ENCODE assay signal across 17 cellular contexts in the genomic region with DNA sequence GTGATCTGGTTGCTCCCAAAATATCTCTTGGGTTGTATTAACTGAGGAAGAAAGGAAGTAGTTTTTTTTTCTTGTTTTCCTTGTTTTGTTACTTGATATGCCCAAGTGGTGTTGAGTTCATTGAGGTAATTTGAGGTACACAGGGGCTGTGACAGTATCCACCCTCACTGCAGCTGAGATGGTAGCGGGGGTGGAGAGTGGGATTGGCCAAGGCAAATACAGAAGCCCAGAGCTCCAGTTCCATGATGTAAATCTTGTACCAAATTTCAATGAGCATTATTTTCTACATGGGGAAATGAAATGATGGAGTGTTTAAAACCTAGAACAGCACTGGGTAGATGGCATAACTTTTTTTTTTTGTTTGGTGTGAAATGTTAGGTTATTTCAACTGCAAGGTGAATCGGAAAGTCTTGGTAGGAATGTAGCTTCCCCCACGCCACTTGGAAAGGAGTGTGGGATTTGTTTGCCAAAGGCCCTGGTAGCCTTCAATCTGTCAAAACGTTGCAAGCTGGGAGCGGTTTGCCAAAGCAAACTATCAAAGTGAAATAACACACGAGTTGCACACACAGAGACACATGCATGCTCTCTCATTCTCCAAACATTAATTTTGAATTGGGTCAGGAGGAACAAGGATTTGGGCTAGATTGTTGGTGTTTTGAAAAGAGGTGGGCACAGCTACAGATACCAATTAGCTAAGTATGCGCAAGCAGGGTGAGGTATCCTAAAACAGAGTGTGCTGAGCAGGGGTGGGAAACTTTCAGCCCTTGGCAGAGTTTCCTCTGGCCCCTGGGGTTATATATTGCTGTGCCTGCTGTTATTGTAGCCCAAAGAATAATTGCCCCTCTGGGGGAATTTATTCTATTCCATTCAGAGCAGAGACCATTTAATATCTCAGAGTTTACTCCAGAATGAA. TPM values are rescaled to one million over a fixed set of nuclear protein-coding genes. Genes with fewer than 3 reads are reported as not detected.
DNase-seq lines count a peak whose midpoint lies in the region; ATAC-seq and TF ChIP-seq lines count a peak whose summit lies in the region.
"Had no signal": no experiment of that assay in that cellular context is flagged by ENCODE, and none has a peak within 500 bp of the region (broad histone marks: within the 10 kb centered on the region; RNA-seq: fewer than 3 reads in every experiment).

No MANE protein-coding gene starts in this region.

- no peak for TF ChIP-seq CTCF in fibroblast of the aortic adventitia (IDR thresholded peaks at IDR 0.05; ENCODE audit: insufficient read depth, low read length)

- intact Hi-C loops in Right ventricle myocardium inferior (cut with DNase I) (loop anchor here (5.0 kb wide), 2 partner anchors 47 to 187 kb away; no protein-coding TSS in a partner anchor), cardiac septum (cut with DNase I) (no loop called here)

- peak; percentile 71 for ATAC-seq in Right ventricle myocardium inferior
- ATAC-seq in HG02571 (IDR thresholded peaks at IDR 0.05; ENCODE audit: unreplicated experiment) = no peak
- ATAC-seq in GM18511 (IDR thresholded peaks at IDR 0.05; ENCODE audit: unreplicated experiment) = no peak

- no peak for DNase-seq in Right ventricle myocardium inferior (ENCODE audit: missing footprints)
- no peak for DNase-seq in cardiac septum (ENCODE audit: low spot score)
- peak; percentile 88 for DNase-seq in fibroblast of the aortic adventitia (ENCODE audit: low read depth)
- peak; percentile 66 for DNase-seq in mucosa of gallbladder (ENCODE audit: low spot score)
- no peak for DNase-seq in RKO (ENCODE audit: low spot score)
- no peak for DNase-seq in G401 (ENCODE audit: low spot score)
- DNase-seq: activated CD4-positive, alpha-beta T cell treated with anti-CD3 and anti-CD28 coated beads, Interleukin-2, amount 50 U/mL, for 1 hour; amygdala; effector CD4-positive, alpha-beta T cell; foreskin melanocyte; GDM1; NCI-H1417 treated with DMSO at 0.1 percent for 48 hours; NCI-H526 treated with DMSO at 0.1 percent for 48 hours; sigmoid colon; T-helper 9 cell had no signal

- in situ Hi-C loops in G401 (cut with HindIII; ENCODE audit: low sequenced_read_pairs) = no loop called here

- H3K4me3 ChIP-seq in fibroblast of the aortic adventitia (ENCODE audit: low read depth, low read length) = no peak overlapping the region
- H3K4me3 ChIP-seq: sigmoid colon had no signal

RNA-seq across cellular contexts. Expression of a gene that starts 34.6 kb away (rescaled TPM):
- 73.1 TPM for total RNA-seq in Right ventricle myocardium inferior
- 116 TPM for total RNA-seq in cardiac septum
- 28.1 and 50.9 TPM in 2 replicates for total RNA-seq in fibroblast of the aortic adventitia (ENCODE audit: low replicate concordance)
- total RNA-seq in mucosa of gallbladder = 71.2 TPM
- 0.31 and 1.2 TPM in 2 replicates for total RNA-seq in G401 (2014; rRNA removed; shearing (Covaris generic))

Comparison
In these comparisons a context has a peak if more than half of its experiments do, and no peak if none do; other contexts are left out.
1. DNase-seq: peak in fibroblast of the aortic adventitia (single experiment) and mucosa of gallbladder (single experiment); none in Right ventricle myocardium inferior (single experiment), cardiac septum (single experiment), RKO (single experiment) and G401 (single experiment).
2. RNA of a gene that starts 34.6 kb away (total RNA-seq): 116 TPM in cardiac septum (single experiment), 73.1 TPM in Right ventricle myocardium inferior (single experiment), 71.2 TPM in mucosa of gallbladder (single experiment) and 28.1 to 50.9 TPM in fibroblast of the aortic adventitia; 0.31 to 1.2 TPM in G401; every median in the first group is over 10 times any median in the second.